Comparison of ENCODE assay signal across 4 cellular contexts in genomic region chr2:153533803-153534202, GRCh38. TPM values are rescaled to one million over a fixed set of nuclear protein-coding genes. Genes with fewer than 3 reads are reported as not detected.
"Had no signal": no experiment of that assay in that cellular context is flagged by ENCODE, and none has a peak within 500 bp of the region (broad histone marks: within the 10 kb centered on the region; RNA-seq: fewer than 3 reads in every experiment).

No MANE protein-coding gene starts in this region.

RNA-seq across cellular contexts. Expression of gene RPRM, which starts 55.2 kb away (rescaled TPM):
- total RNA-seq: natural killer cell treated with Interleukin-12 subunit alpha and Interleukin-12 subunit beta and Interleukin-15 and Interleukin-18, amount 100 ng/mL, for 72 hours; osteocyte; pulmonary artery endothelial cell had no signal
- polyA plus RNA-seq: smooth muscle cell had no signal
